Comparison of ENCODE assay signal across 33 cellular contexts in genomic region chrX:101022020-101022419, GRCh38. TPM values are rescaled to one million over a fixed set of nuclear protein-coding genes. Genes with fewer than 3 reads are reported as not detected.
"Had no signal": no experiment of that assay in that cellular context is flagged by ENCODE, and none has a peak within 500 bp of the region (broad histone marks: within the 10 kb centered on the region; RNA-seq: fewer than 3 reads in every experiment).

No MANE protein-coding gene starts in this region.

- H3K27ac Mint-ChIP-seq: activated CD4-positive, alpha-beta memory T cell treated with anti-CD3 and anti-CD28 coated beads for 36 hours; activated CD4-positive, alpha-beta T cell treated with anti-CD3 and anti-CD28 coated beads for 36 hours; activated CD4-positive, alpha-beta T cell treated with anti-CD3 and anti-CD28 coated beads, Interleukin-2, amount 10 ng/mL, durations not matched to agents 24 days and 14 days; activated CD8-positive, alpha-beta memory T cell treated with anti-CD3 and anti-CD28 coated beads, Interleukin-2, amount 10 ng/mL, durations not matched to agents 7 days and 5 days; activated CD8-positive, alpha-beta T cell treated with anti-CD3 and anti-CD28 coated beads, Interleukin-2, amount 10 ng/mL, durations not matched to agents 7 days and 5 days; activated naive CD4-positive, alpha-beta T cell treated with anti-CD3 and anti-CD28 coated beads for 36 hours; activated naive CD8-positive, alpha-beta T cell; activated T-helper 1 cell treated with anti-CD3 and anti-CD28 coated beads, Interleukin-12 subunit alpha, Interleukin-12 subunit beta, Interleukin-2, Interleukin-4 antibody, amounts not matched to agents 30 ng/mL and 10 ng/mL and 1 ng/mL, durations not matched to agents 14 hours and 24 hours and 36 hours; activated T-helper 2 cell treated with anti-CD3 and anti-CD28 coated beads, Interferon-gamma antibody, Interleukin-2, Interleukin-4, amounts not matched to agents 10 μg/mL and 5 μg/mL and 100 μg/mL, durations not matched to agents 14 hours and 24 hours and 36 hours had no signal

- H3K27me3 Mint-ChIP-seq: activated CD4-positive, alpha-beta memory T cell treated with anti-CD3 and anti-CD28 coated beads for 36 hours; activated CD4-positive, alpha-beta T cell treated with anti-CD3 and anti-CD28 coated beads for 36 hours; activated CD4-positive, alpha-beta T cell treated with anti-CD3 and anti-CD28 coated beads, Interleukin-2, amount 10 ng/mL, durations not matched to agents 24 days and 14 days; activated CD8-positive, alpha-beta memory T cell treated with anti-CD3 and anti-CD28 coated beads, Interleukin-2, amount 10 ng/mL, durations not matched to agents 7 days and 5 days; activated naive CD8-positive, alpha-beta T cell; effector memory CD8-positive, alpha-beta T cell had no signal

- DNase-seq: activated CD4-positive, alpha-beta memory T cell treated with anti-CD3 and anti-CD28 coated beads for 36 hours; activated CD4-positive, alpha-beta T cell treated with anti-CD3 and anti-CD28 coated beads for 36 hours; activated CD4-positive, alpha-beta T cell treated with anti-CD3 and anti-CD28 coated beads, Interleukin-2, amount 10 ng/mL, durations not matched to agents 24 days and 14 days; activated CD4-positive, CD25-positive, alpha-beta regulatory T cell; activated CD4-positive, CD25-positive, alpha-beta regulatory T cell treated with anti-CD3 and anti-CD28 coated beads, Interleukin-2, amount 50 U/mL, for 72 hours; activated CD8-positive, alpha-beta memory T cell treated with anti-CD3 and anti-CD28 coated beads, Interleukin-2, amount 10 ng/mL, durations not matched to agents 7 days and 5 days; activated CD8-positive, alpha-beta memory T cell treated with anti-CD3 and anti-CD28 coated beads, Interleukin-2, amount 50 U/mL, for 4 hours; activated CD8-positive, alpha-beta T cell treated with anti-CD3 and anti-CD28 coated beads, Interleukin-2, amount 10 ng/mL, durations not matched to agents 7 days and 5 days; activated effector memory CD4-positive, alpha-beta T cell treated with anti-CD3 and anti-CD28 coated beads, Interleukin-2, amount 50 U/mL, for 16 hours; activated naive CD4-positive, alpha-beta T cell treated with anti-CD3 and anti-CD28 coated beads for 36 hours; activated T-cell treated with anti-CD3 and anti-CD28 coated beads, Interleukin-2, amount 50 U/mL, for 1 hour; activated T-cell treated with anti-CD3 and anti-CD28 coated beads, Interleukin-2, amount 50 U/mL, for 48 hours; amniotic stem cell; anterior cingulate cortex; brain microvascular endothelial cell; caudate nucleus; cortex of kidney; dermis blood vessel endothelial cell; effector CD4-positive, alpha-beta T cell; effector memory CD8-positive, alpha-beta T cell; gastrocnemius medialis; glutamatergic neuron; heart left ventricle; T-helper 2 cell had no signal

- H3K4me3 ChIP-seq: esophagus muscularis mucosa, gastrocnemius medialis, heart left ventricle had no signal

- H3K9me3 Mint-ChIP-seq: activated CD4-positive, alpha-beta memory T cell treated with anti-CD3 and anti-CD28 coated beads for 36 hours; activated CD4-positive, alpha-beta T cell treated with anti-CD3 and anti-CD28 coated beads, Interleukin-2, amount 10 ng/mL, durations not matched to agents 24 days and 14 days; activated naive CD4-positive, alpha-beta T cell treated with anti-CD3 and anti-CD28 coated beads for 36 hours; activated T-helper 1 cell treated with anti-CD3 and anti-CD28 coated beads, Interleukin-12 subunit alpha, Interleukin-12 subunit beta, Interleukin-2, Interleukin-4 antibody, amounts not matched to agents 30 ng/mL and 10 ng/mL and 1 ng/mL, durations not matched to agents 14 hours and 24 hours and 36 hours; activated T-helper 2 cell treated with anti-CD3 and anti-CD28 coated beads, Interferon-gamma antibody, Interleukin-2, Interleukin-4, amounts not matched to agents 10 μg/mL and 5 μg/mL and 100 μg/mL, durations not matched to agents 14 hours and 24 hours and 36 hours; effector memory CD8-positive, alpha-beta T cell had no signal

- H3K4me3 Mint-ChIP-seq: activated CD4-positive, alpha-beta memory T cell treated with anti-CD3 and anti-CD28 coated beads for 36 hours; activated CD4-positive, alpha-beta T cell treated with anti-CD3 and anti-CD28 coated beads for 36 hours; activated CD4-positive, alpha-beta T cell treated with anti-CD3 and anti-CD28 coated beads, Interleukin-2, amount 10 ng/mL, durations not matched to agents 24 days and 14 days; activated CD8-positive, alpha-beta memory T cell treated with anti-CD3 and anti-CD28 coated beads, Interleukin-2, amount 10 ng/mL, durations not matched to agents 7 days and 5 days; activated CD8-positive, alpha-beta T cell treated with anti-CD3 and anti-CD28 coated beads, Interleukin-2, amount 10 ng/mL, durations not matched to agents 7 days and 5 days; activated naive CD4-positive, alpha-beta T cell treated with anti-CD3 and anti-CD28 coated beads for 36 hours; activated naive CD8-positive, alpha-beta T cell; activated T-helper 1 cell treated with anti-CD3 and anti-CD28 coated beads, Interleukin-12 subunit alpha, Interleukin-12 subunit beta, Interleukin-2, Interleukin-4 antibody, amounts not matched to agents 30 ng/mL and 10 ng/mL and 1 ng/mL, durations not matched to agents 14 hours and 24 hours and 36 hours; effector memory CD8-positive, alpha-beta T cell had no signal

RNA-seq across cellular contexts. Expression of gene ARL13A, which starts 52.5 kb away (rescaled TPM):
- total RNA-seq: activated CD4-positive, alpha-beta memory T cell treated with anti-CD3 and anti-CD28 coated beads for 36 hours; activated CD4-positive, alpha-beta T cell treated with anti-CD3 and anti-CD28 coated beads for 36 hours; activated CD4-positive, alpha-beta T cell treated with anti-CD3 and anti-CD28 coated beads, Interleukin-2, amount 10 ng/mL, durations not matched to agents 24 days and 14 days; activated CD8-positive, alpha-beta memory T cell treated with anti-CD3 and anti-CD28 coated beads for 36 hours; activated CD8-positive, alpha-beta memory T cell treated with anti-CD3 and anti-CD28 coated beads, Interleukin-2, amount 10 ng/mL, durations not matched to agents 7 days and 5 days; activated CD8-positive, alpha-beta T cell treated with anti-CD3 and anti-CD28 coated beads, Interleukin-2, amount 10 ng/mL, durations not matched to agents 7 days and 5 days; activated naive CD4-positive, alpha-beta T cell treated with anti-CD3 and anti-CD28 coated beads for 36 hours; activated T-helper 1 cell treated with anti-CD3 and anti-CD28 coated beads, Interleukin-12 subunit alpha, Interleukin-12 subunit beta, Interleukin-2, Interleukin-4 antibody, amounts not matched to agents 30 ng/mL and 10 ng/mL and 1 ng/mL, durations not matched to agents 14 hours and 24 hours and 36 hours; activated T-helper 2 cell treated with anti-CD3 and anti-CD28 coated beads, Interferon-gamma antibody, Interleukin-2, Interleukin-4, amounts not matched to agents 10 μg/mL and 5 μg/mL and 100 μg/mL, durations not matched to agents 14 hours and 24 hours and 36 hours; astrocyte; chondrocyte; dermis blood vessel endothelial cell; epithelial cell of proximal tubule; esophagus muscularis mucosa; gastrocnemius medialis; heart left ventricle; T-helper 1 cell treated with Interleukin-12 subunit alpha and Interleukin-12 subunit beta and Interleukin-4 antibody, amounts not matched to agents 30 ng/mL and 1 ng/mL, for 36 hours had no signal

RNA-seq across cellular contexts. Expression of gene TMEM35A, which starts 56.7 kb away (rescaled TPM):
- total RNA-seq: activated CD4-positive, alpha-beta memory T cell treated with anti-CD3 and anti-CD28 coated beads for 36 hours; activated CD4-positive, alpha-beta T cell treated with anti-CD3 and anti-CD28 coated beads for 36 hours; activated CD4-positive, alpha-beta T cell treated with anti-CD3 and anti-CD28 coated beads, Interleukin-2, amount 10 ng/mL, durations not matched to agents 24 days and 14 days; activated CD8-positive, alpha-beta memory T cell treated with anti-CD3 and anti-CD28 coated beads for 36 hours; activated CD8-positive, alpha-beta memory T cell treated with anti-CD3 and anti-CD28 coated beads, Interleukin-2, amount 10 ng/mL, durations not matched to agents 7 days and 5 days; activated CD8-positive, alpha-beta T cell treated with anti-CD3 and anti-CD28 coated beads, Interleukin-2, amount 10 ng/mL, durations not matched to agents 7 days and 5 days; activated naive CD4-positive, alpha-beta T cell treated with anti-CD3 and anti-CD28 coated beads for 36 hours; activated T-helper 1 cell treated with anti-CD3 and anti-CD28 coated beads, Interleukin-12 subunit alpha, Interleukin-12 subunit beta, Interleukin-2, Interleukin-4 antibody, amounts not matched to agents 30 ng/mL and 10 ng/mL and 1 ng/mL, durations not matched to agents 14 hours and 24 hours and 36 hours; activated T-helper 2 cell treated with anti-CD3 and anti-CD28 coated beads, Interferon-gamma antibody, Interleukin-2, Interleukin-4, amounts not matched to agents 10 μg/mL and 5 μg/mL and 100 μg/mL, durations not matched to agents 14 hours and 24 hours and 36 hours; T-helper 1 cell treated with Interleukin-12 subunit alpha and Interleukin-12 subunit beta and Interleukin-4 antibody, amounts not matched to agents 30 ng/mL and 1 ng/mL, for 36 hours had no signal
